In genomic region chr10:21599582-21599981, GRCh38 we compare ENCODE assay signal across 23 cellular contexts.
A peak's percentile ranks its signal among the peaks of the same experiment; 100 is the strongest.
DNase-seq lines count a peak whose midpoint lies in the region; FAIRE-seq and TF ChIP-seq lines count a peak whose summit lies in the region.
"Had no signal": no experiment of that assay in that cellular context is flagged by ENCODE, and none has a peak within 500 bp of the region (broad histone marks: within the 10 kb centered on the region; RNA-seq: fewer than 3 reads in every experiment).

No MANE protein-coding gene starts in this region.

- H3K9me3 Mint-ChIP-seq in endothelial cell (ENCODE audit: unreplicated experiment) (no peaks in the 10 kb centered on the region), nephron progenitor cell (no peaks in the 10 kb centered on the region)
- H3K9me3 Mint-ChIP-seq: activated B cell treated with CpG ODN at 0.5 μM for 24 hours; activated naive CD4-positive, alpha-beta T cell treated with anti-CD3 and anti-CD28 coated beads, Interleukin-2, amount 50 U/mL, for 24 hours; natural killer cell treated with Interleukin-12 subunit alpha and Interleukin-12 subunit beta and Interleukin-15 and Interleukin-18, amount 100 ng/mL, for 72 hours had no signal

- H3K27me3 Mint-ChIP-seq in endothelial cell (ENCODE audit: unreplicated experiment) (peaks cover 2% of the 10 kb centered on the region), nephron progenitor cell (ENCODE audit: low read depth, poor library complexity) (no peaks in the 10 kb centered on the region)
- H3K27me3 Mint-ChIP-seq: activated B cell treated with CpG ODN at 0.5 μM for 24 hours; activated naive CD4-positive, alpha-beta T cell treated with anti-CD3 and anti-CD28 coated beads, Interleukin-2, amount 50 U/mL, for 24 hours; natural killer cell treated with Interleukin-12 subunit alpha and Interleukin-12 subunit beta and Interleukin-15 and Interleukin-18, amount 100 ng/mL, for 72 hours had no signal

- no peak for FAIRE-seq in urothelium cell line (lab: Jason Lieb, UNC)
- FAIRE-seq: astrocyte, D721Med had no signal

- H3K4me1 Mint-ChIP-seq in endothelial cell (ENCODE audit: unreplicated experiment) (peaks cover 4% of the 10 kb centered on the region), nephron progenitor cell (peaks cover 17% of the 10 kb centered on the region)

- H3K4me3 ChIP-seq in GM12865 (ENCODE audit: low read depth, low read length), result no peak overlapping the region
- H3K4me3 ChIP-seq: HAP-1, right lobe of liver had no signal

- H3K36me3 Mint-ChIP-seq in endothelial cell (ENCODE audit: low read depth, unreplicated experiment) (peaks cover 9% of the 10 kb centered on the region), nephron progenitor cell (ENCODE audit: low read depth) (peaks cover 63% of the 10 kb centered on the region)
- H3K36me3 Mint-ChIP-seq: natural killer cell treated with Interleukin-12 subunit alpha and Interleukin-12 subunit beta and Interleukin-15 and Interleukin-18, amount 100 ng/mL, for 72 hours had no signal

- peak; percentile 16 for DNase-seq in GM12865 (ENCODE audit: low read depth)
- peak; percentile 8 for DNase-seq in M059J (ENCODE audit: low read depth)
- DNase-seq in endothelial cell (ENCODE audit: low spot score), result no peak
- DNase-seq in nephron progenitor cell, result no peak
- DNase-seq in urothelium cell line (ENCODE audit: low spot score), result no peak
- no peak for DNase-seq in stimulated activated CD4-positive, alpha-beta T cell treated with anti-CD3 and anti-CD28 coated beads, Interleukin-4, amount 100 ng/mL, for 24 hours
- no peak for DNase-seq in DMS 273 (lab: John Stamatoyannopoulos, UW; ENCODE audit: unreplicated experiment)
- DNase-seq: activated B cell treated with CpG ODN at 0.5 μM for 24 hours; activated CD8-positive, alpha-beta memory T cell treated with anti-CD3 and anti-CD28 coated beads for 24 hours; NCI-H1092; NCI-H187 treated with DMSO at 0.1 percent for 48 hours; NCI-H2227 treated with DMSO at 0.1 percent for 48 hours; NCI-H82; PC-3; right lobe of liver; SHP77; stimulated activated CD8-positive, alpha-beta memory T cell treated with anti-CD3 and anti-CD28 coated beads, Interleukin-4, amount 100 ng/mL, for 48 hours; T1000 had no signal

- H3K4me3 Mint-ChIP-seq in endothelial cell (ENCODE audit: unreplicated experiment), result no peak overlapping the region
- H3K4me3 Mint-ChIP-seq in nephron progenitor cell, result no peak overlapping the region
- H3K4me3 Mint-ChIP-seq: activated B cell treated with CpG ODN at 0.5 μM for 24 hours; activated naive CD4-positive, alpha-beta T cell treated with anti-CD3 and anti-CD28 coated beads, Interleukin-2, amount 50 U/mL, for 24 hours; natural killer cell treated with Interleukin-12 subunit alpha and Interleukin-12 subunit beta and Interleukin-15 and Interleukin-18, amount 100 ng/mL, for 72 hours had no signal

- H3K27ac Mint-ChIP-seq in endothelial cell (ENCODE audit: unreplicated experiment), result peak overlapping the region; percentile 20
- H3K27ac Mint-ChIP-seq in nephron progenitor cell, result peak overlapping the region; percentile 25
- H3K27ac Mint-ChIP-seq: activated B cell treated with CpG ODN at 0.5 μM for 24 hours; activated naive CD4-positive, alpha-beta T cell treated with anti-CD3 and anti-CD28 coated beads, Interleukin-2, amount 50 U/mL, for 24 hours; natural killer cell treated with Interleukin-12 subunit alpha and Interleukin-12 subunit beta and Interleukin-15 and Interleukin-18, amount 100 ng/mL, for 72 hours had no signal

- TF ChIP-seq CTCF in GM12865 (IDR thresholded peaks at IDR 0.05; ENCODE audit: insufficient read depth, low read depth, low read length, missing control alignments) (no peak), endothelial cell (IDR thresholded peaks at IDR 0.05; ENCODE audit: unreplicated experiment) (no peak), nephron progenitor cell (IDR thresholded peaks at IDR 0.05) (no peak)

Comparison
In these comparisons a context has a peak if more than half of its experiments do, and no peak if none do; other contexts are left out.
1. DNase-seq: peak in GM12865 (single experiment) and M059J (single experiment); none in endothelial cell (single experiment), nephron progenitor cell (single experiment), urothelium cell line (single experiment), stimulated activated CD4-positive, alpha-beta T cell treated with anti-CD3 and anti-CD28 coated beads, Interleukin-4, amount 100 ng/mL, for 24 hours (single experiment) and DMS 273 (single experiment).